24 cellular contexts compared by ENCODE assay signal in the genomic region with DNA sequence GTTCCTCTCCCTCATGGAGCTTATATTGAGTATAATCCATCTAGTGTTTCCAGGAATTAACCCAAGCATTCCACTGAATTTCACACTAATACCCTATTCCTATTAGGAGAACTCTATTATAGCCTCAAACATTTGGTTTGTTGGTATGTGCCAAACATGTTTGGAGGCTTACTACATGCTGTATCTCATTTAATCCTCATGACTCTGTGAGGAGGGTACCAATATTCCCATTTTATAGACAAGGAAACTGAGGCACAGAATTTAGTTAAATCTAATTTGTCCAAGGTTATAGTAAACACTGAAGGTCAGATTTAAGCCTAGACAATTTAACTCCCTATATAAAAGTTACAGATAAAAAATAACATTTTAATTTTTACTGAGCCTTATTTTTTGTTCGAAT. TPM values are rescaled to one million over a fixed set of nuclear protein-coding genes. Genes with fewer than 3 reads are reported as not detected.
DNase-seq lines count a peak whose midpoint lies in the region; ATAC-seq, FAIRE-seq and TF ChIP-seq lines count a peak whose summit lies in the region.
"Had no signal": no experiment of that assay in that cellular context is flagged by ENCODE, and none has a peak within 500 bp of the region (broad histone marks: within the 10 kb centered on the region; RNA-seq: fewer than 3 reads in every experiment).

No MANE protein-coding gene starts in this region.

- peaks cover 15% of the 10 kb centered on the region for H3K36me3 Mint-ChIP-seq in activated T-cell treated with anti-CD3 and anti-CD28 coated beads, Interleukin-2, amount 50 U/mL, for 4 hours (ENCODE audit: insufficient read depth)

- BruUV-seq in Panc1 (replicated peaks; lab: Mats Ljungman, UMichigan) (TSS peak; percentile 7), GM12878 (replicated peaks; lab: Mats Ljungman, UMichigan) (TSS peak; percentile 15)

- POLR2A ChIA-PET in HEK293 (lab: Yijun Ruan, JAX) = interaction anchor here (0.5 kb wide), 1 partner anchor 149 kb away, joined by 11 read pairs; no protein-coding TSS in a partner anchor
- POLR2A ChIA-PET in Panc1 (lab: Charles Lee) = no interaction called here
- POLR2A ChIA-PET in GM12878 (lab: Charles Lee) = no interaction called here

- no peaks in the 10 kb centered on the region for H3K9me3 Mint-ChIP-seq in activated T-cell treated with anti-CD3 and anti-CD28 coated beads, Interleukin-2, amount 50 U/mL, for 4 hours
- H3K9me3 Mint-ChIP-seq: CD14-positive monocyte; CD4-positive, alpha-beta memory T cell; CD4-positive, CD25-positive, alpha-beta regulatory T cell; CD8-positive, alpha-beta memory T cell had no signal

- H3K4me3 ChIP-seq in HEK293 (ENCODE audit: low read depth, low read length) = no peak overlapping the region
- H3K4me3 ChIP-seq in Panc1 (ENCODE audit: low read depth in 2 of 2, low read length in 2 of 2) = no peak overlapping the region
- H3K4me3 ChIP-seq in GM12878 = no peak overlapping the region
- no peak overlapping the region for H3K4me3 ChIP-seq in heart left ventricle
- H3K4me3 ChIP-seq: BLaER1 had no signal

- H3K9me3 ChIP-seq in HEK293 (ENCODE audit: control insufficient read depth, insufficient read depth, low read depth, low read length) (no peaks in the 10 kb centered on the region), Panc1 (ENCODE audit: control insufficient read depth, insufficient read depth, low read depth, low read length) (no peaks in the 10 kb centered on the region), GM12878 (replicated peaks; ENCODE audit: control insufficient read depth, insufficient read depth, low read length) (no peaks in the 10 kb centered on the region; the same call in 2 of the 3 replicates), heart left ventricle (no peaks in the 10 kb centered on the region)
- H3K9me3 ChIP-seq: BE2C, BLaER1, Caco-2 had no signal

- RAD21 ChIA-PET in GM12878 (lab: Charles Lee; ENCODE audit: unreplicated experiment) = no interaction called here

- H3K4me1 ChIP-seq in HEK293 (ENCODE audit: control insufficient read depth, insufficient read depth, low read length) (peaks cover 2% of the 10 kb centered on the region; the same call in 1 of the 2 replicates), Panc1 (ENCODE audit: control insufficient read depth, insufficient read depth, low read length) (no peaks in the 10 kb centered on the region), GM12878 (ENCODE audit: control insufficient read depth, insufficient read depth, low read length) (peaks cover 4% of the 10 kb centered on the region), heart left ventricle (peaks cover 0 to 5% (median 0%) of the 10 kb centered on the region in 12 donors)
- H3K4me1 ChIP-seq: BE2C, BLaER1, Caco-2 had no signal

- intact Hi-C loops in Panc1 (cut with micrococcal nuclease; ENCODE audit: unreplicated experiment) = no loop called here
- intact Hi-C loops in GM12878 (cut with micrococcal nuclease; ENCODE audit: unreplicated experiment) = loop anchor here (10.0 kb wide), 1 partner anchor 262 kb away; the partner anchor contains the start of gene ATF3
- intact Hi-C loops in heart left ventricle (cut with DNase I) = no loop called here

- H3K4me3 Mint-ChIP-seq in activated T-cell treated with anti-CD3 and anti-CD28 coated beads, Interleukin-2, amount 50 U/mL, for 4 hours = no peak overlapping the region
- H3K4me3 Mint-ChIP-seq: CD14-positive monocyte; CD4-positive, alpha-beta memory T cell; CD4-positive, CD25-positive, alpha-beta regulatory T cell; CD8-positive, alpha-beta memory T cell had no signal

- SMC1A ChIA-PET in GM12878 (lab: Charles Lee; ENCODE audit: uncharacterized antibody, unreplicated experiment) = no interaction called here

- no peak for TF ChIP-seq EP300 in GM12878 (IDR thresholded peaks at IDR 0.05; ENCODE audit: borderline replicate concordance in 1 of 2, control insufficient read depth in 1 of 2, low read depth in 2 of 2, low read length in 2 of 2)

- TF ChIP-seq RAD21 in GM12878 (IDR thresholded peaks at IDR 0.05; ENCODE audit: insufficient read depth, low read depth, low read length) = no peak

- H3K27ac ChIP-seq in HEK293 (ENCODE audit: extremely low read depth, low read depth, low read length) (no peak overlapping the region), Panc1 (ENCODE audit: low read length) (no peak overlapping the region), GM12878 (ENCODE audit: control insufficient read depth, insufficient read depth) (no peak overlapping the region), heart left ventricle (no peak overlapping the region)
- H3K27ac ChIP-seq: BLaER1 had no signal

- H2AFZ ChIP-seq in GM12878 (ENCODE audit: control insufficient read depth, low read depth, low read length) = no peak overlapping the region

- no peaks in the 10 kb centered on the region for H4K20me1 ChIP-seq in GM12878 (ENCODE audit: control insufficient read depth, insufficient read depth)

- TF ChIP-seq CTCF in HEK293 (tag by site-specific recombination; IDR thresholded peaks at IDR 0.05) = no peak
- TF ChIP-seq CTCF in Panc1 (IDR thresholded peaks at IDR 0.05) = no peak
- no peak for TF ChIP-seq CTCF in GM12878 (IDR thresholded peaks at IDR 0.05 in 2 of 3, conservative IDR thresholded peaks at IDR 0.05 in 1 of 3; ENCODE audit: control insufficient read depth in 2 of 3, extremely low read depth in 1 of 3, insufficient read depth in 1 of 3, low read depth in 3 of 3, low read length in 3 of 3)
- TF ChIP-seq CTCF in heart left ventricle (IDR thresholded peaks at IDR 0.05) = no peak

- WGBS in GM12878 (ENCODE audit: insufficient coverage, insufficient replicate concordance, low lambda C conversion rate, missing lambda C conversion rate) = 64% methylated on average over 1 of the region's 1 CpG
- WGBS in heart left ventricle, 4 donors = 39 to 100% (median 94%) methylated on average over 1 of the region's 1 CpG

- no peak for DNase-seq in Panc1 (ENCODE audit: low read depth, low spot score)
- DNase-seq in GM12878 (ENCODE audit: low read depth, low spot score) = no peak
- no peak for DNase-seq in heart left ventricle
- DNase-seq in GM03348 (ENCODE audit: low spot score) = no peak
- no peak for DNase-seq in activated T-cell treated with anti-CD3 and anti-CD28 coated beads, Interleukin-2, amount 50 U/mL, for 4 hours
- DNase-seq: 8988T; ACHN; BE2C; C1 segment of cervical spinal cord; Caco-2; Calu3; CD4-positive, alpha-beta memory T cell; CD4-positive, CD25-positive, alpha-beta regulatory T cell; CD8-positive, alpha-beta memory T cell; DMS79 treated with DMSO at 0.1 percent for 48 hours; GF-D8 had no signal

- ATAC-seq in Panc1 (no peak), GM12878 (no peak), heart left ventricle (no peak)
- no peak for ATAC-seq in activated T-cell treated with anti-CD3 and anti-CD28 coated beads, Interleukin-2, amount 50 U/mL, for 4 hours

- H3K9ac ChIP-seq in GM12878 (ENCODE audit: control insufficient read depth, insufficient read depth, low read length) = no peak overlapping the region
- H3K9ac ChIP-seq: BLaER1 had no signal

- CTCF ChIA-PET in HEK293 (lab: Yijun Ruan, JAX) (no interaction called here), Panc1 (lab: Charles Lee) (interaction anchor here (0.6 kb wide), 1 partner anchor 79 kb away, joined by 3 read pairs; no protein-coding TSS in a partner anchor), GM12878 (lab: Yijun Ruan, JAX) (no interaction called here)

- H3K27me3 Mint-ChIP-seq in activated T-cell treated with anti-CD3 and anti-CD28 coated beads, Interleukin-2, amount 50 U/mL, for 4 hours (ENCODE audit: low read depth) = no peaks in the 10 kb centered on the region
- H3K27me3 Mint-ChIP-seq: CD4-positive, alpha-beta memory T cell; CD4-positive, CD25-positive, alpha-beta regulatory T cell; CD8-positive, alpha-beta memory T cell had no signal

- H3K79me2 ChIP-seq in GM12878 (ENCODE audit: control insufficient read depth, insufficient read depth, low read length) = peaks cover 20% of the 10 kb centered on the region

- no peaks in the 10 kb centered on the region for H3K27me3 ChIP-seq in Panc1 (ENCODE audit: control insufficient read depth, insufficient read depth, low read length)
- H3K27me3 ChIP-seq in GM12878 (replicated peaks in 1 of 2; ENCODE audit: control insufficient read depth in 2 of 2, insufficient read depth in 2 of 2, low read length in 1 of 2) = no peaks in the 10 kb centered on the region
- H3K27me3 ChIP-seq in heart left ventricle = no peaks in the 10 kb centered on the region
- H3K27me3 ChIP-seq: BE2C, BLaER1 had no signal

- FAIRE-seq in GM12878 (lab: Jason Lieb, UNC) = no peak
- FAIRE-seq: A204.1, G401.6, GM12891, GM19239 had no signal

- H3K4me1 Mint-ChIP-seq in activated T-cell treated with anti-CD3 and anti-CD28 coated beads, Interleukin-2, amount 50 U/mL, for 4 hours (ENCODE audit: low read depth) = peaks cover 15% of the 10 kb centered on the region

- H3K36me3 ChIP-seq in HEK293 (ENCODE audit: control insufficient read depth in 2 of 2, insufficient read depth in 1 of 2, low read length in 2 of 2) (peaks cover 47 to 63% of the 10 kb centered on the region in 2 experiments), Panc1 (ENCODE audit: control insufficient read depth, insufficient read depth, low read length) (peaks cover 18% of the 10 kb centered on the region; the same call in 1 of the 2 replicates), GM12878 (ENCODE audit: control insufficient read depth in 2 of 2, insufficient read depth in 2 of 2, low read length in 1 of 2) (peaks cover 0 to 6% of the 10 kb centered on the region in 2 experiments; a peak in 3 of 4 replicates), heart left ventricle (peaks cover 0 to 61% (median 22%) of the 10 kb centered on the region in 9 donors)

- TF ChIP-seq POLR2A in GM12878 (IDR thresholded peaks at IDR 0.05; ENCODE audit: low read depth, low read length) = no peak
- TF ChIP-seq POLR2A in heart left ventricle (IDR thresholded peaks at IDR 0.05) = no peak

- no peak overlapping the region for H3K4me2 ChIP-seq in GM12878 (ENCODE audit: control insufficient read depth, insufficient read depth)
- H3K4me2 ChIP-seq: BLaER1 had no signal

- in situ Hi-C loops in Panc1 (cut with HindIII; ENCODE audit: low pct_unique_long_range_greater_than_20kb, low sequenced_read_pairs) (no loop called here), GM12878 (cut with MboI) (no loop called here)

RNA-seq across cellular contexts. Expression of gene FLVCR1, which starts 9.1 kb away (rescaled TPM):
- total RNA-seq in Panc1 (2021; ENCODE audit: unreplicated experiment) = 21.4 TPM
- 4.9 TPM for polyA plus RNA-seq in Panc1 (2012; ENCODE audit: insufficient read length)
- 107 and 114 TPM in 2 replicates for total RNA-seq in GM12878 (2013; cell fraction: nucleolus; rRNA removed)
- 17.8 and 20.2 TPM in 2 replicates for total RNA-seq in GM12878 (2014; rRNA removed)
- 21.7 and 21.9 TPM in 2 replicates for total RNA-seq in GM12878 (2014; rRNA removed; fragmentation: Illumina TruSeq; extraction: Trizol)
- 13.4 and 17.3 TPM in 2 replicates for total RNA-seq in GM12878 (2021)
- 12.8 TPM for polyA plus RNA-seq in GM12878 (2011; ENCODE audit: low read depth)
- polyA plus RNA-seq in GM12878 (2011; rRNA removed) = 25.2 and 37.2 TPM in 2 replicates
- 11.8 and 12.8 TPM in 2 replicates for polyA plus RNA-seq in GM12878 (2011; cell fraction: cytosol; rRNA removed)
- 19.5 and 23.1 TPM in 2 replicates for polyA plus RNA-seq in GM12878 (2011; cell fraction: nucleus; rRNA removed)
- 13.8 and 14.1 TPM in 2 replicates for polyA plus RNA-seq in GM12878 (2012)
- polyA plus RNA-seq in GM12878 (2014; fragmentation: Illumina TruSeq; extraction: Trizol) = 18.1 and 20.0 TPM in 2 replicates
- 1 to 10 TPM; 7.1 to 8.6 TPM for polyA plus RNA-seq in GM12878 (2014; fragmentation: Nextera tagmentation; extraction: Ambion mirVana)
- 15.7 and 22.1 TPM in 2 replicates for polyA plus RNA-seq in GM12878 (2014; rRNA removed)
- 10 to 100 TPM in 1 of 2 experiments, 1 to 10 TPM in 1; 9.0 to 10.9 TPM for polyA plus RNA-seq in GM12878 (2016; fragmentation: Nextera tagmentation; extraction: Ambion mirVana)
- polyA minus RNA-seq in GM12878 (2011; rRNA and poly(A)+ RNA removed) = 33.4 and 35.4 TPM in 2 replicates
- polyA minus RNA-seq in GM12878 (2011; cell fraction: cytosol; rRNA and poly(A)+ RNA removed) = 18.3 and 19.8 TPM in 2 replicates
- polyA minus RNA-seq in GM12878 (2011; cell fraction: nucleus; rRNA and poly(A)+ RNA removed) = 16.2 and 25.4 TPM in 2 replicates
- total RNA-seq in heart left ventricle = 1 to 10 TPM in 7 of 9 donors, under 1 TPM in 2; 0.44 to 3.0 (median 2.4) TPM
- polyA plus RNA-seq in heart left ventricle = 1 to 10 TPM in 1 of 2 donors, under 1 TPM in 1; 0.84 to 2.5 TPM
- total RNA-seq in activated T-cell treated with anti-CD3 and anti-CD28 coated beads, Interleukin-2, amount 50 U/mL, for 4 hours = 10 to 100 TPM; 10.2 to 14.7 (median 14.0) TPM

RNA-seq across cellular contexts. Expression of gene SPATA45, which starts 19.7 kb away (rescaled TPM):
- not detected for total RNA-seq in Panc1 (2021; ENCODE audit: unreplicated experiment)
- not detected for polyA plus RNA-seq in Panc1 (2012; ENCODE audit: insufficient read length)
- total RNA-seq in GM12878 (2013; cell fraction: nucleolus; rRNA removed) = not detected in 2 replicates
- total RNA-seq in GM12878 (2014; rRNA removed) = not detected in 2 replicates
- not detected in 2 replicates for total RNA-seq in GM12878 (2014; rRNA removed; fragmentation: Illumina TruSeq; extraction: Trizol)
- 0.58 TPM in 1 of 2 replicates, not detected in the other for total RNA-seq in GM12878 (2021)
- polyA plus RNA-seq in GM12878 (2011; ENCODE audit: low read depth) = not detected
- 0.22 and 0.49 TPM in 2 replicates for polyA plus RNA-seq in GM12878 (2011; rRNA removed)
- polyA plus RNA-seq in GM12878 (2011; cell fraction: cytosol; rRNA removed) = not detected in 2 replicates
- not detected in 2 replicates for polyA plus RNA-seq in GM12878 (2011; cell fraction: nucleus; rRNA removed)
- not detected in 2 replicates for polyA plus RNA-seq in GM12878 (2012)
- not detected in 2 replicates for polyA plus RNA-seq in GM12878 (2014; fragmentation: Illumina TruSeq; extraction: Trizol)
- under 1 TPM in 1 of 2 experiments, not detected in 1; 0.31 TPM for polyA plus RNA-seq in GM12878 (2014; fragmentation: Nextera tagmentation; extraction: Ambion mirVana)
- polyA plus RNA-seq in GM12878 (2014; rRNA removed) = not detected in 2 replicates
- polyA plus RNA-seq in GM12878 (2016; fragmentation: Nextera tagmentation; extraction: Ambion mirVana) = under 1 TPM in 1 of 2 experiments, not detected in 1; 0.37 TPM
- polyA minus RNA-seq in GM12878 (2011; rRNA and poly(A)+ RNA removed) = not detected in 2 replicates
- not detected in 2 replicates for polyA minus RNA-seq in GM12878 (2011; cell fraction: cytosol; rRNA and poly(A)+ RNA removed)
- not detected in 2 replicates for polyA minus RNA-seq in GM12878 (2011; cell fraction: nucleus; rRNA and poly(A)+ RNA removed)
- total RNA-seq in heart left ventricle = not detected
- polyA plus RNA-seq in heart left ventricle = not detected
- total RNA-seq in activated T-cell treated with anti-CD3 and anti-CD28 coated beads, Interleukin-2, amount 50 U/mL, for 4 hours = not detected
- total RNA-seq: Caco-2; CD4-positive, alpha-beta memory T cell; CD4-positive, CD25-positive, alpha-beta regulatory T cell; CD8-positive, alpha-beta memory T cell had no signal
- polyA plus RNA-seq: AG04450; CD14-positive monocyte; CD4-positive, alpha-beta memory T cell; CD8-positive, alpha-beta memory T cell had no signal
